In the genomic region with DNA sequence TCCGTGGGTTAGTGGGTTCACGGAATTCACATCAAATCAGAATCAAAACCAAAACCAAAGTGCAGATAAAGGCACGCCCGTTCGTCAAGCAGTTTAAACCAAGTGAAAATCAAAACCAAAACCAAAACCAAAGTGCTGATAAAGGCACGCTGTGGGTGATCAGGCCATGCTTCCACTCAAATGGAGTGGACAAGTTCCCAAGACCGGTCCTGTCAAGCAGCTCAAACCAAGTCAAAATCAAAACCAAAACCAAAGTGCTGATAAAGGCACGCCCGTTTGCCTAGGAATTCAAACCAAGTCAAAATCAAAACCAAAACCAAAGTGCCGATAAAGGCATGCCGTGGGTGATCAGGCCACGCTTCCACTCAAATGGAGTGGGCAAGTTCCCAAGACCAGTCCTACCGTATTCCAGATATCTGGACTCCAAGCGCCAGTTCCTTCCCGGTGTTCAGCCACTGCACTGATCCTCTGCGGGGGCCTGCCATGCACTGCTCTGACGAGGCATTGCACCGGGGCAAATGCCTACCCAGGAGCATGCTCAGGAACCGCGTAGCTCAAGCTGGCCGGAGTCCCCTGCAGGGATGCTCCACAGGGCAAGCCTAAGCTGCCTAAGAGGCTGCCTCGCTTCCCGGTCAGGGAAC, we compare ENCODE assay signal across 9 cellular contexts. TPM values are rescaled to one million over a fixed set of nuclear protein-coding genes. Genes with fewer than 3 reads are reported as not detected.
DNase-seq lines count a peak whose midpoint lies in the region; FAIRE-seq and TF ChIP-seq lines count a peak whose summit lies in the region.
"Not testable (repeated sequence)": the region's sequence is repeated elsewhere in the genome, so short reads cannot be mapped to it uniquely, and the experiment has no call there.
"Had no signal": no experiment of that assay in that cellular context is flagged by ENCODE, and none has a peak within 500 bp of the region (broad histone marks: within the 10 kb centered on the region; RNA-seq: fewer than 3 reads in every experiment).

No MANE protein-coding gene starts in this region.

- not testable (repeated sequence) for H3K27ac ChIP-seq in H1 (ENCODE audit: low read depth, low read length); subcutaneous abdominal adipose tissue (ENCODE audit: low read depth, low read length)

- not testable (repeated sequence) for H4K8ac ChIP-seq in H1 (ENCODE audit: extremely low read depth, insufficient read depth, low read length)

- not testable (repeated sequence) for H3K4ac ChIP-seq in H1 (replicated peaks; ENCODE audit: insufficient read length, low read depth, low read length)

- not testable (repeated sequence) for H4K20me1 ChIP-seq in Loucy (ENCODE audit: insufficient read depth, low read length, poor library complexity, severe bottlenecking); H1 (replicated peaks in 1 of 2; ENCODE audit: control insufficient read depth in 1 of 2, insufficient read depth in 2 of 2, low read length in 2 of 2)

- not testable (repeated sequence) for TF ChIP-seq POLR2A in H1 (IDR thresholded peaks at IDR 0.05; ENCODE audit: control extremely low read depth in 1 of 2, low read depth in 2 of 2, low read length in 2 of 2)

- H3K9me3 ChIP-seq in Loucy (ENCODE audit: insufficient read depth, low read depth, low read length); H1 (ENCODE audit: insufficient read depth in 2 of 2, low read depth in 1 of 2, low read length in 1 of 2); subcutaneous abdominal adipose tissue (ENCODE audit: control insufficient read depth in 5 of 5, low read length in 5 of 5): not testable (repeated sequence)

- not testable (repeated sequence) for H3K9me2 ChIP-seq in Loucy (replicated peaks; ENCODE audit: low read depth, low read length)

- H2BK5ac ChIP-seq in H1 (ENCODE audit: low read depth, low read length): not testable (repeated sequence)

- H3K4me2 ChIP-seq in Loucy (ENCODE audit: low read depth, low read length, poor library complexity, severe bottlenecking): peak overlapping the region; percentile 71
- not testable (repeated sequence) for H3K4me2 ChIP-seq in H1 (ENCODE audit: insufficient read depth in 1 of 2, low read depth in 2 of 2, low read length in 2 of 2)

- H3K14ac ChIP-seq in H1 (ENCODE audit: insufficient read length): not testable (repeated sequence)

- H3K4me3 ChIP-seq in Loucy (ENCODE audit: low read length, poor library complexity, severe bottlenecking): peak overlapping the region; percentile 89
- not testable (repeated sequence) for H3K4me3 ChIP-seq in H1 (ENCODE audit: extremely low read depth in 1 of 4, insufficient read depth in 2 of 4, low read depth in 3 of 4, low read length in 4 of 4)
- H3K4me3 ChIP-seq in subcutaneous abdominal adipose tissue (ENCODE audit: low read depth in 1 of 5, low read length in 5 of 5): peak overlapping the region; percentile 60 to 83 (median 71)

- not testable (repeated sequence) for H4K5ac ChIP-seq in H1 (ENCODE audit: insufficient read length, low read depth, low read length)

- DNase-seq in EL (peak; percentile 16), T-helper 9 cell (peak; percentile 15), activated T-helper 1 cell treated with Interleukin-2 at 50 U/mL for 16 hours (ENCODE audit: low read depth) (peak; percentile 7), H1 (ENCODE audit: low read depth in 1 of 2, low spot score in 2 of 2) (peak in 1 of 2 experiments; percentile 34), lung microvascular endothelial cell (ENCODE audit: low read depth in 2 of 2) (peak; percentile 48 to 75)
- peak; percentile 21 to 27 for DNase-seq in stimulated activated CD4-positive, alpha-beta T cell treated with anti-CD3 and anti-CD28 coated beads, Interleukin-15, amount 100 ng/mL, for 1 hour (ENCODE audit: low read depth in 1 of 2, low spot score in 1 of 2)

- H2BK12ac ChIP-seq in H1 (ENCODE audit: low read depth, low read length): not testable (repeated sequence)

- not testable (repeated sequence) for H4K91ac ChIP-seq in H1 (replicated peaks; ENCODE audit: insufficient read length, low read length)

- not testable (repeated sequence) for H3K18ac ChIP-seq in H1 (ENCODE audit: extremely low read depth, low read length)

- not testable (repeated sequence) for H3K56ac ChIP-seq in H1 (replicated peaks; ENCODE audit: insufficient read length, low read depth, low read length)

- CTCF ChIA-PET in H1 (lab: Charles Lee; ENCODE audit: partially characterized antibody): interaction anchor here (0.8 to 1.7 kb wide), 3 partner anchors 11 to 29 kb away, joined by 3 to 4 read pairs (median 3); no protein-coding TSS in a partner anchor

- H3K23ac ChIP-seq in H1 (ENCODE audit: insufficient read length): not testable (repeated sequence)

- H3K36me3 ChIP-seq in Loucy (ENCODE audit: insufficient read depth, low read length); H1 (ENCODE audit: control insufficient read depth in 2 of 4, insufficient read depth in 4 of 4, low read length in 3 of 4); subcutaneous abdominal adipose tissue (ENCODE audit: control insufficient read depth in 5 of 5, insufficient read depth in 5 of 5, low read length in 5 of 5): not testable (repeated sequence)

- not testable (repeated sequence) for H2BK15ac ChIP-seq in H1 (ENCODE audit: low read length)

- H3K4me1 ChIP-seq in Loucy (ENCODE audit: insufficient read depth, low read length, poor library complexity, severe bottlenecking): peaks cover 18% of the 10 kb centered on the region
- not testable (repeated sequence) for H3K4me1 ChIP-seq in H1 (replicated peaks in 1 of 4; ENCODE audit: control insufficient read depth in 3 of 4, insufficient read depth in 4 of 4, low read length in 3 of 4); subcutaneous abdominal adipose tissue (ENCODE audit: control insufficient read depth in 5 of 5, insufficient read depth in 5 of 5, low read length in 5 of 5)

- not testable (repeated sequence) for H3F3A ChIP-seq in Loucy (ENCODE audit: low read depth)

- H3K27me3 ChIP-seq in Loucy (ENCODE audit: insufficient read depth, low read length, poor library complexity, severe bottlenecking); H1 (replicated peaks in 1 of 4; ENCODE audit: control insufficient read depth in 3 of 4, extremely low read depth in 1 of 4, insufficient read depth in 3 of 4, low read length in 3 of 4); subcutaneous abdominal adipose tissue (ENCODE audit: control insufficient read depth in 5 of 5, insufficient read depth in 4 of 5, low read length in 5 of 5): not testable (repeated sequence)

- TF ChIP-seq EP300 in H1 (IDR thresholded peaks at IDR 0.05; ENCODE audit: borderline replicate concordance in 1 of 2, low read depth in 2 of 2, low read length in 2 of 2): not testable (repeated sequence)

- not testable (repeated sequence) for H2BK120ac ChIP-seq in H1 (replicated peaks; ENCODE audit: low read depth, low read length)

- H2AK5ac ChIP-seq in H1 (ENCODE audit: low read depth, low read length): not testable (repeated sequence)

- H2AFZ ChIP-seq in Loucy (ENCODE audit: low read length) (peak overlapping the region; percentile 93), H1 (ENCODE audit: low read length) (0 out of 2 replicates have a peak overlapping the region, but pooled peaks have one; percentile 62)

- not testable (repeated sequence) for FAIRE-seq in H1 (lab: Jason Lieb, UNC)

- POLR2A ChIA-PET in H1 (lab: Charles Lee; ENCODE audit: partially characterized antibody): not testable (repeated sequence)

- WGBS in H1 (ENCODE audit: extremely low coverage in 1 of 2, insufficient coverage in 1 of 2, insufficient read length in 1 of 2, insufficient replicate concordance in 2 of 2, low coverage in 1 of 2, low lambda C conversion rate in 2 of 2, missing lambda C conversion rate in 1 of 2), 2 experiments: 87% methylated on average over 23 of the region's 23 CpGs; no CpG with 5 or more reads in 1 of the 2 experiments

- TF ChIP-seq RAD21 in H1 (IDR thresholded peaks at IDR 0.05 in 1 of 2, conservative IDR thresholded peaks at IDR 0.05 in 1 of 2; ENCODE audit: low read depth in 2 of 2, low read length in 2 of 2): not testable (repeated sequence)

- not testable (repeated sequence) for H3K79me1 ChIP-seq in H1 (ENCODE audit: low read depth, low read length)

- not testable (repeated sequence) for H2BK20ac ChIP-seq in H1 (ENCODE audit: low read length)

- not testable (repeated sequence) for H3K79me2 ChIP-seq in Loucy (ENCODE audit: insufficient read depth, low read length); H1 (ENCODE audit: control insufficient read depth in 1 of 2, insufficient read depth in 2 of 2, low read length in 2 of 2)

- H3K23me2 ChIP-seq in H1 (ENCODE audit: low read depth, low read length): not testable (repeated sequence)

- not testable (repeated sequence) for TF ChIP-seq CTCF in Loucy (conservative IDR thresholded peaks at IDR 0.05; ENCODE audit: low read length); H1 (IDR thresholded peaks at IDR 0.05; ENCODE audit: control extremely low read depth in 1 of 3, insufficient read depth in 1 of 3, low read depth in 1 of 3, low read length in 3 of 3)

- H3K9ac ChIP-seq in Loucy (ENCODE audit: low read depth, low read length, poor library complexity, severe bottlenecking) (peak overlapping the region; percentile 77), subcutaneous abdominal adipose tissue (ENCODE audit: low read length in 5 of 5) (peak overlapping the region in 3 of 5 donors; percentile 52 to 68 (median 66))
- not testable (repeated sequence) for H3K9ac ChIP-seq in H1 (replicated peaks in 1 of 4; ENCODE audit: extremely low read depth in 1 of 4, low read depth in 3 of 4, low read length in 3 of 4)

RNA-seq across cellular contexts. Expression of gene RFPL1, which starts 23.3 kb away (rescaled TPM):
- total RNA-seq in H1 (2021; fragmentation: NEBNext Ultra II Directional; extraction: Animal tissue kit (Norgen Biotek cat#: 25700)): not detected in 2 replicates
- polyA plus RNA-seq in H1 (2011; rRNA removed): not detected in 2 replicates
- polyA plus RNA-seq in H1 (2011; cell fraction: cytosol; rRNA removed): not detected
- not detected for polyA plus RNA-seq in H1 (2011; cell fraction: nucleus; rRNA removed)
- 0.31 TPM in 1 of 4 replicates, not detected in the others for polyA plus RNA-seq in H1 (2012, experiment 1 of 2)
- polyA plus RNA-seq in H1 (2012, experiment 2 of 2): not detected
- polyA plus RNA-seq in H1 (2013, experiment 1 of 2): not detected
- polyA plus RNA-seq in H1 (2013, experiment 2 of 2): not detected
- polyA minus RNA-seq in H1 (2011; rRNA and poly(A)+ RNA removed): not detected in 2 replicates
- polyA minus RNA-seq in H1 (2011; cell fraction: cytosol; rRNA and poly(A)+ RNA removed): not detected
- polyA minus RNA-seq in H1 (2011; cell fraction: nucleus; rRNA and poly(A)+ RNA removed): not detected
- not detected in 2 replicates for total RNA-seq in lung microvascular endothelial cell
- total RNA-seq: smooth muscle cell had no signal

RNA-seq across cellular contexts. Expression of gene AP1B1, which starts 26.7 kb away (rescaled TPM):
- 63.5 and 64.2 TPM in 2 replicates for total RNA-seq in H1 (2021; fragmentation: NEBNext Ultra II Directional; extraction: Animal tissue kit (Norgen Biotek cat#: 25700))
- 86.8 and 137 TPM in 2 replicates for polyA plus RNA-seq in H1 (2011; rRNA removed)
- 55.7 TPM for polyA plus RNA-seq in H1 (2011; cell fraction: cytosol; rRNA removed)
- polyA plus RNA-seq in H1 (2011; cell fraction: nucleus; rRNA removed): 105 TPM
- 46.9 to 68.6 TPM (median 62.0 TPM) in 4 replicates for polyA plus RNA-seq in H1 (2012, experiment 1 of 2)
- 57.3 TPM for polyA plus RNA-seq in H1 (2012, experiment 2 of 2)
- polyA plus RNA-seq in H1 (2013, experiment 1 of 2): 35.3 TPM
- 32.6 TPM for polyA plus RNA-seq in H1 (2013, experiment 2 of 2)
- 129 and 144 TPM in 2 replicates for polyA minus RNA-seq in H1 (2011; rRNA and poly(A)+ RNA removed)
- 61.7 TPM for polyA minus RNA-seq in H1 (2011; cell fraction: cytosol; rRNA and poly(A)+ RNA removed)
- 48.3 TPM for polyA minus RNA-seq in H1 (2011; cell fraction: nucleus; rRNA and poly(A)+ RNA removed)
- total RNA-seq in lung microvascular endothelial cell: 102 and 119 TPM in 2 replicates
